10 cellular contexts compared by ENCODE assay signal in the genomic region with DNA sequence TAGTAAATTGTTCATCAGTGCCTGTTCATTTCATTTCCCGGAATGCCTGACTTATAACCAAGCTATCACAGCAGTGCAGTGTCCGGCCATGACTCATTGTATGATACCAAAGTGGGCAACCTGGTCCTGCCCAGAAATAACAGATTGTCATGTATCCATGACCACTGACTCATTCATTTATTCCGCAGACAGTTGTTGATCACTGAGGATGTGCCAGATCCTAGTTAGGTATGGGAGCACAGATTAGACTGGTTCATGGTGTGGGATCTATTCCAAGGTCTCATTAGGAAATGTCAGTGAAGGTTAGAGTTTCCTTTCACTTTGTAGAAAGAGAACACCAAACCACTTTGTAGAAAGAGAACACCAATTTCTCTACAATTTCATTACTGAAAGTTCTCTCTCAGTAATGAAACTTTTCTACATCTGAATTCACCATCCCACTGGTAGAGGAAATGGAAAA. TPM values are rescaled to one million over a fixed set of nuclear protein-coding genes. Genes with fewer than 3 reads are reported as not detected.
DNase-seq lines count a peak whose midpoint lies in the region; ATAC-seq, FAIRE-seq and TF ChIP-seq lines count a peak whose summit lies in the region.
"Had no signal": no experiment of that assay in that cellular context is flagged by ENCODE, and none has a peak within 500 bp of the region (broad histone marks: within the 10 kb centered on the region; RNA-seq: fewer than 3 reads in every experiment).

No MANE protein-coding gene starts in this region.

- H3K4me3 ChIP-seq in cardiac fibroblast (replicated peaks in 1 of 2; ENCODE audit: low read depth in 2 of 2, low read length in 2 of 2): peak overlapping the region in 1 of 2 donors; percentile 6
- no peak overlapping the region for H3K4me3 ChIP-seq in left lung

- intact Hi-C loops in left lung (cut with DNase I): no loop called here

- peak; percentile 58 for DNase-seq in COLO829 (ENCODE audit: low spot score)
- peak; percentile 61 for DNase-seq in HTR-8/SVneo (ENCODE audit: insufficient read length, low spot score)
- DNase-seq in cardiac fibroblast (ENCODE audit: low read depth in 2 of 2): peak; percentile 80 to 92
- DNase-seq in left lung: no peak
- no peak for DNase-seq in HT-29 (ENCODE audit: low spot score)
- DNase-seq in NCI-H146 (lab: John Stamatoyannopoulos, UW): no peak
- DNase-seq in NK-92 (lab: John Stamatoyannopoulos, UW; ENCODE audit: unreplicated experiment): no peak
- DNase-seq: activated T-cell treated with anti-CD3 and anti-CD28 coated beads, Interleukin-2, amount 50 U/mL, for 72 hours; stimulated activated CD4-positive, alpha-beta T cell treated with anti-CD3 and anti-CD28 coated beads, Interleukin-1b, Interleukin-23, amount 100 ng/mL, for 48 hours had no signal

- no peaks in the 10 kb centered on the region for H3K9me3 ChIP-seq in left lung

- H3K27ac ChIP-seq in left lung: no peak overlapping the region

- no peaks in the 10 kb centered on the region for H3K36me3 ChIP-seq in left lung

- TF ChIP-seq CTCF in cardiac fibroblast (IDR thresholded peaks at IDR 0.05; ENCODE audit: low read depth, low read length) (no peak), left lung (IDR thresholded peaks at IDR 0.05) (no peak)

- H3K4me1 ChIP-seq in left lung: peaks cover 2 to 6% of the 10 kb centered on the region in 2 donors

- FAIRE-seq in HTR-8/SVneo (lab: Jason Lieb, UNC): peak; percentile 94

- no peaks in the 10 kb centered on the region for H3K27me3 ChIP-seq in left lung

- ATAC-seq in left lung (peak; percentile 49), HG03196 (IDR thresholded peaks at IDR 0.05; ENCODE audit: unreplicated experiment) (no peak)
- ATAC-seq: activated T-cell treated with anti-CD3 and anti-CD28 coated beads, Interleukin-2, amount 50 U/mL, for 72 hours had no signal

RNA-seq across cellular contexts. Expression of gene NREP, which starts 8.7 kb away (rescaled TPM):
- 10 to 100 TPM; 33.9 to 83.3 TPM for total RNA-seq in left lung
- 0.97 and 3.5 TPM in 2 replicates for total RNA-seq in HT-29 (2014; rRNA removed; shearing (Covaris generic))

Comparison
In these comparisons a context has a peak if more than half of its experiments do, and no peak if none do; other contexts are left out.
1. DNase-seq: peak in COLO829 (single experiment), HTR-8/SVneo (single experiment) and cardiac fibroblast (2 of 2); none in left lung (0 of 2), HT-29 (single experiment), NCI-H146 (single experiment) and NK-92 (single experiment).